Comparison of ENCODE assay signal across 14 cellular contexts in genomic region chr6:108710046-108710445, GRCh38.
A peak's percentile ranks its signal among the peaks of the same experiment; 100 is the strongest.
DNase-seq lines count a peak whose midpoint lies in the region; TF ChIP-seq lines count a peak whose summit lies in the region.
"Had no signal": no experiment of that assay in that cellular context is flagged by ENCODE, and none has a peak within 500 bp of the region (broad histone marks: within the 10 kb centered on the region; RNA-seq: fewer than 3 reads in every experiment).

No MANE protein-coding gene starts in this region.

- no peak for TF ChIP-seq EP300 in stomach (IDR thresholded peaks at IDR 0.05)

- H3K9me3 Mint-ChIP-seq in nephron: peaks cover 14% of the 10 kb centered on the region
- H3K9me3 Mint-ChIP-seq: CD8-positive, alpha-beta T cell had no signal

- H3K36me3 Mint-ChIP-seq in nephron (ENCODE audit: low read depth): peaks cover 12% of the 10 kb centered on the region
- H3K36me3 Mint-ChIP-seq: CD14-positive monocyte; CD8-positive, alpha-beta T cell had no signal

- no peak for TF ChIP-seq POLR2A in stomach (IDR thresholded peaks at IDR 0.05)

- peaks cover 46% of the 10 kb centered on the region for H3K4me1 Mint-ChIP-seq in nephron

- no peak overlapping the region for H3K4me3 Mint-ChIP-seq in nephron
- H3K4me3 Mint-ChIP-seq: CD14-positive monocyte; CD8-positive, alpha-beta T cell had no signal

- peaks cover 14 to 66% (median 26%) of the 10 kb centered on the region in 4 donors for H3K4me1 ChIP-seq in stomach
- H3K4me1 ChIP-seq: A549, BE2C had no signal

- peak overlapping the region; percentile 63 for H3K27ac ChIP-seq in VCaP
- no peak overlapping the region for H3K27ac ChIP-seq in stomach
- H3K27ac ChIP-seq: A549 had no signal

- TF ChIP-seq CTCF in LNCaP clone FGC (IDR thresholded peaks at IDR 0.05; ENCODE audit: control insufficient read depth, extremely low read depth, insufficient read depth): no peak
- TF ChIP-seq CTCF in VCaP (conservative IDR thresholded peaks at IDR 0.05): no peak
- TF ChIP-seq CTCF in nephron (IDR thresholded peaks at IDR 0.05; ENCODE audit: unreplicated experiment in 3 of 3): no peak
- no peak for TF ChIP-seq CTCF in stomach (IDR thresholded peaks at IDR 0.05)

- H3K4me3 ChIP-seq in LNCaP clone FGC (ENCODE audit: low read depth, low read length): no peak overlapping the region
- no peak overlapping the region for H3K4me3 ChIP-seq in stomach
- H3K4me3 ChIP-seq: A549 had no signal

- H3K36me3 ChIP-seq in stomach: no peaks in the 10 kb centered on the region
- H3K36me3 ChIP-seq: BE2C had no signal

- intact Hi-C loops in stomach (cut with DNase I; ENCODE audit: low total_unique reads): no loop called here

- WGBS in stomach, 5 donors: 30 to 61% (median 42%) methylated on average over 3 to 4 of the region's 4 CpGs

- H3K27me3 Mint-ChIP-seq in nephron (ENCODE audit: low read depth): peaks cover 3% of the 10 kb centered on the region

- no peaks in the 10 kb centered on the region for H3K9me3 ChIP-seq in stomach
- H3K9me3 ChIP-seq: A549, BE2C had no signal

- peak overlapping the region in 2 of 3 experiments; percentile 30 to 64 for H3K27ac Mint-ChIP-seq in nephron
- H3K27ac Mint-ChIP-seq: CD8-positive, alpha-beta T cell had no signal

- no peaks in the 10 kb centered on the region for H3K27me3 ChIP-seq in stomach
- H3K27me3 ChIP-seq: BE2C had no signal

- DNase-seq in LNCaP clone FGC (ENCODE audit: low read depth) (peak; percentile 61), stomach (peak; percentile 53), NCI-H345 (lab: John Stamatoyannopoulos, UW) (no peak), mucosa of gallbladder (ENCODE audit: low spot score) (no peak)
- DNase-seq in stimulated activated CD4-positive, alpha-beta T cell treated with anti-CD3 and anti-CD28 coated beads, Interleukin-4, amount 100 ng/mL, for 24 hours: no peak
- DNase-seq: BE2C; CD8-positive, alpha-beta T cell; COR-L47; DND-41; GDM1 had no signal

Comparison
In these comparisons a context has a peak if more than half of its experiments do, and no peak if none do; other contexts are left out.
1. DNase-seq: peak in LNCaP clone FGC (single experiment) and stomach (single experiment); none in stimulated activated CD4-positive, alpha-beta T cell treated with anti-CD3 and anti-CD28 coated beads, Interleukin-4, amount 100 ng/mL, for 24 hours (single experiment), NCI-H345 (single experiment) and mucosa of gallbladder (single experiment).